Comparison of ENCODE assay signal across 1 cellular context in the genomic region with DNA sequence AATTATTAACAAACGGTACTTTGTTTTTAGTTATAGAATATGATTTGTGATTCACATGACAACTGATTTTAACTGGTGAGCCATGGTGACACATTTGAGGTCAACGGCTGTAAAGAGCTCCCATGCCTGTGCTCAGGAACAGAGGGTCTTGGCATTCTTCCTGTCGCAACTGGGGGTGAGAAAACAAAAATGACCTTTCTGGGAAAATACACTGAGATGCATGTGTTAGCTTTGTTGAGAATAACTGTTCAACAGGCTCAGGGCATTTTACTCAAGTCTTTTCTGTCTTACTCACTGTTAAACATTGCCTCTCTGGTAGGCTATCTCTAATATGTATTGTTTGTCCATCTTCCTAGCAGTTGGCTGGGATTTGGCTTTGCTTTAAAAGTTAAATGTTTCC.
TF ChIP-seq lines count a peak whose summit lies in the region.

No MANE protein-coding gene starts in this region.

TF ChIP-seq in GM23338, 12 proteins besides CTCF, POLR2A, EP300 and RAD21 (continued from another document):
- TF ChIP-seq, protein P1, sequence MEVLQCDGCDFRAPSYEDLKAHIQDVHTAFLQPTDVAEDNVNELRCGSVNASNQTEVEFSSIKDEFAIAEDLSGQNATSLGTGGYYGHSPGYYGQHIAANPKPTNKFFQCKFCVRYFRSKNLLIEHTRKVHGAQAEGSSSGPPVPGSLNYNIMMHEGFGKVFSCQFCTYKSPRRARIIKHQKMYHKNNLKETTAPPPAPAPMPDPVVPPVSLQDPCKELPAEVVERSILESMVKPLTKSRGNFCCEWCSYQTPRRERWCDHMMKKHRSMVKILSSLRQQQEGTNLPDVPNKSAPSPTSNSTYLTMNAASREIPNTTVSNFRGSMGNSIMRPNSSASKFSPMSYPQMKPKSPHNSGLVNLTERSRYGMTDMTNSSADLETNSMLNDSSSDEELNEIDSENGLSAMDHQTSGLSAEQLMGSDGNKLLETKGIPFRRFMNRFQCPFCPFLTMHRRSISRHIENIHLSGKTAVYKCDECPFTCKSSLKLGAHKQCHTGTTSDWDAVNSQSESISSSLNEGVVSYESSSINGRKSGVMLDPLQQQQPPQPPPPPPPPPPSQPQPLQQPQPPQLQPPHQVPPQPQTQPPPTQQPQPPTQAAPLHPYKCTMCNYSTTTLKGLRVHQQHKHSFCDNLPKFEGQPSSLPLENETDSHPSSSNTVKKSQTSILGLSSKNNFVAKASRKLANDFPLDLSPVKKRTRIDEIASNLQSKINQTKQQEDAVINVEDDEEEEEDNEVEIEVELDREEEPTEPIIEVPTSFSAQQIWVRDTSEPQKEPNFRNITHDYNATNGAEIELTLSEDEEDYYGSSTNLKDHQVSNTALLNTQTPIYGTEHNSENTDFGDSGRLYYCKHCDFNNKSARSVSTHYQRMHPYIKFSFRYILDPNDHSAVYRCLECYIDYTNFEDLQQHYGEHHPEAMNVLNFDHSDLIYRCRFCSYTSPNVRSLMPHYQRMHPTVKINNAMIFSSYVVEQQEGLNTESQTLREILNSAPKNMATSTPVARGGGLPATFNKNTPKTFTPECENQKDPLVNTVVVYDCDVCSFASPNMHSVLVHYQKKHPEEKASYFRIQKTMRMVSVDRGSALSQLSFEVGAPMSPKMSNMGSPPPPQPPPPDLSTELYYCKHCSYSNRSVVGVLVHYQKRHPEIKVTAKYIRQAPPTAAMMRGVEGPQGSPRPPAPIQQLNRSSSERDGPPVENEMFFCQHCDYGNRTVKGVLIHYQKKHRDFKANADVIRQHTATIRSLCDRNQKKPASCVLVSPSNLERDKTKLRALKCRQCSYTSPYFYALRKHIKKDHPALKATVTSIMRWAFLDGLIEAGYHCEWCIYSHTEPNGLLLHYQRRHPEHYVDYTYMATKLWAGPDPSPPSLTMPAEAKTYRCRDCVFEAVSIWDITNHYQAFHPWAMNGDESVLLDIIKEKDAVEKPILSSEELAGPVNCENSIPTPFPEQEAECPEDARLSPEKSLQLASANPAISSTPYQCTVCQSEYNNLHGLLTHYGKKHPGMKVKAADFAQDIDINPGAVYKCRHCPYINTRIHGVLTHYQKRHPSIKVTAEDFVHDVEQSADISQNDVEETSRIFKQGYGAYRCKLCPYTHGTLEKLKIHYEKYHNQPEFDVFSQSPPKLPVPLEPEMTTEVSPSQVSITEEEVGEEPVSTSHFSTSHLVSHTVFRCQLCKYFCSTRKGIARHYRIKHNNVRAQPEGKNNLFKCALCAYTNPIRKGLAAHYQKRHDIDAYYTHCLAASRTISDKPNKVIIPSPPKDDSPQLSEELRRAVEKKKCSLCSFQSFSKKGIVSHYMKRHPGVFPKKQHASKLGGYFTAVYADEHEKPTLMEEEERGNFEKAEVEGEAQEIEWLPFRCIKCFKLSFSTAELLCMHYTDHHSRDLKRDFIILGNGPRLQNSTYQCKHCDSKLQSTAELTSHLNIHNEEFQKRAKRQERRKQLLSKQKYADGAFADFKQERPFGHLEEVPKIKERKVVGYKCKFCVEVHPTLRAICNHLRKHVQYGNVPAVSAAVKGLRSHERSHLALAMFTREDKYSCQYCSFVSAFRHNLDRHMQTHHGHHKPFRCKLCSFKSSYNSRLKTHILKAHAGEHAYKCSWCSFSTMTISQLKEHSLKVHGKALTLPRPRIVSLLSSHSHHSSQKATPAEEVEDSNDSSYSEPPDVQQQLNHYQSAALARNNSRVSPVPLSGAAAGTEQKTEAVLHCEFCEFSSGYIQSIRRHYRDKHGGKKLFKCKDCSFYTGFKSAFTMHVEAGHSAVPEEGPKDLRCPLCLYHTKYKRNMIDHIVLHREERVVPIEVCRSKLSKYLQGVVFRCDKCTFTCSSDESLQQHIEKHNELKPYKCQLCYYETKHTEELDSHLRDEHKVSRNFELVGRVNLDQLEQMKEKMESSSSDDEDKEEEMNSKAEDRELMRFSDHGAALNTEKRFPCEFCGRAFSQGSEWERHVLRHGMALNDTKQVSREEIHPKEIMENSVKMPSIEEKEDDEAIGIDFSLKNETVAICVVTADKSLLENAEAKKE (CRISPR knock-in tag; IDR thresholded peaks at IDR 0.05), result no peak
- TF ChIP-seq JUNB (IDR thresholded peaks at IDR 0.05; ENCODE audit: unreplicated experiment), result no peak
- TF ChIP-seq, protein P2, sequence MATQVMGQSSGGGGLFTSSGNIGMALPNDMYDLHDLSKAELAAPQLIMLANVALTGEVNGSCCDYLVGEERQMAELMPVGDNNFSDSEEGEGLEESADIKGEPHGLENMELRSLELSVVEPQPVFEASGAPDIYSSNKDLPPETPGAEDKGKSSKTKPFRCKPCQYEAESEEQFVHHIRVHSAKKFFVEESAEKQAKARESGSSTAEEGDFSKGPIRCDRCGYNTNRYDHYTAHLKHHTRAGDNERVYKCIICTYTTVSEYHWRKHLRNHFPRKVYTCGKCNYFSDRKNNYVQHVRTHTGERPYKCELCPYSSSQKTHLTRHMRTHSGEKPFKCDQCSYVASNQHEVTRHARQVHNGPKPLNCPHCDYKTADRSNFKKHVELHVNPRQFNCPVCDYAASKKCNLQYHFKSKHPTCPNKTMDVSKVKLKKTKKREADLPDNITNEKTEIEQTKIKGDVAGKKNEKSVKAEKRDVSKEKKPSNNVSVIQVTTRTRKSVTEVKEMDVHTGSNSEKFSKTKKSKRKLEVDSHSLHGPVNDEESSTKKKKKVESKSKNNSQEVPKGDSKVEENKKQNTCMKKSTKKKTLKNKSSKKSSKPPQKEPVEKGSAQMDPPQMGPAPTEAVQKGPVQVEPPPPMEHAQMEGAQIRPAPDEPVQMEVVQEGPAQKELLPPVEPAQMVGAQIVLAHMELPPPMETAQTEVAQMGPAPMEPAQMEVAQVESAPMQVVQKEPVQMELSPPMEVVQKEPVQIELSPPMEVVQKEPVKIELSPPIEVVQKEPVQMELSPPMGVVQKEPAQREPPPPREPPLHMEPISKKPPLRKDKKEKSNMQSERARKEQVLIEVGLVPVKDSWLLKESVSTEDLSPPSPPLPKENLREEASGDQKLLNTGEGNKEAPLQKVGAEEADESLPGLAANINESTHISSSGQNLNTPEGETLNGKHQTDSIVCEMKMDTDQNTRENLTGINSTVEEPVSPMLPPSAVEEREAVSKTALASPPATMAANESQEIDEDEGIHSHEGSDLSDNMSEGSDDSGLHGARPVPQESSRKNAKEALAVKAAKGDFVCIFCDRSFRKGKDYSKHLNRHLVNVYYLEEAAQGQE (IDR thresholded peaks at IDR 0.05; ENCODE audit: unreplicated experiment), result no peak
- TF ChIP-seq ZNF331 (CRISPR knock-in tag; IDR thresholded peaks at IDR 0.05; ENCODE audit: low read depth), result no peak
- TF ChIP-seq CREB1 (CRISPR knock-in tag; IDR thresholded peaks at IDR 0.05; ENCODE audit: low read depth), result no peak
- no peak for TF ChIP-seq NANOG (IDR thresholded peaks at IDR 0.05; ENCODE audit: borderline replicate concordance)
- TF ChIP-seq STAT1 (IDR thresholded peaks at IDR 0.05; ENCODE audit: unreplicated experiment), result no peak
- no peak for TF ChIP-seq EZH2phosphoT487 (IDR thresholded peaks at IDR 0.05; ENCODE audit: unreplicated experiment)
- no peak for TF ChIP-seq EZH2 (IDR thresholded peaks at IDR 0.05; ENCODE audit: low read depth, unreplicated experiment)
- no peak for TF ChIP-seq ZNF114 (CRISPR knock-in tag; IDR thresholded peaks at IDR 0.05)
